24 cellular contexts compared by ENCODE assay signal in the genomic region with DNA sequence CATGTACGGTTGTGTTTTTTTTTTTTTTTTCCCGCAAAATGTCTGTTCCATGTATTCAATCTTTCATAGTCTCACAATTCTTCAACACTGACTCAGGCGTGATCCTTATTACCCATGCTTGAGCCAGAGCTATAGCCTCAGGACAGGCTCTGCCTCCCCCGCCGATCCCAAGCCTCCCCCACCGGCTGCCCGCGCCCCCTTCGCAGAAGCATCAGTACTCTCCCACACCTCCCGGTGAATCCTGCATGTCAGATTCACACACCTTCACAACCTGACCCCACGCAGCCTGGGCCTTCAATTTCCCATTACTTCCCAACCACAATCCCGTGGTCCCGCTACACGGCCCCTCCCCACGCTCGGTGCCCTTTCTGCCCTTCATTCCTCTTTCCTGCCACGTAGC.
"Had no signal": no experiment of that assay in that cellular context is flagged by ENCODE, and none has a peak within 500 bp of the region (broad histone marks: within the 10 kb centered on the region; RNA-seq: fewer than 3 reads in every experiment).

No MANE protein-coding gene starts in this region.

- H3K9me3 Mint-ChIP-seq: memory B cell; naive thymus-derived CD8-positive, alpha-beta T cell; stimulated activated naive B cell treated with anti-CD40 and anti-IgM and Interleukin-4, amounts not matched to agents 10 μg/mL and 1 μg/mL and 100 μg/mL, for 72 hours had no signal

- H3K4me3 ChIP-seq: heart right ventricle, hepatocyte, left ventricle myocardium inferior, lung, ovary, skin epidermis, stomach, thoracic aorta, tibial artery, upper lobe of right lung had no signal

- H3K27me3 ChIP-seq: heart right ventricle, hepatocyte, ovary, stomach, upper lobe of right lung had no signal

- ATAC-seq: heart right ventricle; naive thymus-derived CD8-positive, alpha-beta T cell; right cardiac atrium; sciatic nerve; stimulated activated naive B cell treated with anti-CD40 and anti-IgM and Interleukin-4, amounts not matched to agents 10 μg/mL and 1 μg/mL and 100 μg/mL, for 72 hours; stimulated activated naive CD8-positive, alpha-beta T cell treated with anti-CD3 and anti-CD28 coated beads, Interleukin-15, Interleukin-2, amounts not matched to agents 100 U/mL and 50 U/mL, for 24 hours; upper lobe of right lung had no signal

- H3K36me3 Mint-ChIP-seq: naive thymus-derived CD8-positive, alpha-beta T cell; stimulated activated naive B cell treated with anti-CD40 and anti-IgM and Interleukin-4, amounts not matched to agents 10 μg/mL and 1 μg/mL and 100 μg/mL, for 72 hours had no signal

- H3K4me3 Mint-ChIP-seq: memory B cell; naive thymus-derived CD8-positive, alpha-beta T cell; neural crest cell; stimulated activated naive B cell treated with anti-CD40 and anti-IgM and Interleukin-4, amounts not matched to agents 10 μg/mL and 1 μg/mL and 100 μg/mL, for 72 hours had no signal

- H3K4me1 ChIP-seq: left ventricle myocardium inferior, tibial artery, upper lobe of right lung had no signal

- H3K27ac ChIP-seq: heart right ventricle, hepatocyte, left ventricle myocardium inferior, ovary, skin epidermis, stomach, thoracic aorta, tibial artery, upper lobe of right lung had no signal

- H3K27ac Mint-ChIP-seq: memory B cell; progenitor cell of endocrine pancreas; stimulated activated naive B cell treated with anti-CD40 and anti-IgM and Interleukin-4, amounts not matched to agents 10 μg/mL and 1 μg/mL and 100 μg/mL, for 72 hours had no signal

- H3K9me3 ChIP-seq: heart right ventricle, left ventricle myocardium inferior, ovary, stomach, thoracic aorta, tibial artery, upper lobe of right lung had no signal

- H3K36me3 ChIP-seq: heart right ventricle, left ventricle myocardium inferior, ovary, stomach, thoracic aorta, tibial artery, upper lobe of right lung had no signal

- DNase-seq: heart right ventricle; islet precursor cell; left ventricle myocardium inferior; naive thymus-derived CD8-positive, alpha-beta T cell; ovary; right cardiac atrium; stimulated activated CD4-positive, alpha-beta T cell treated with anti-CD3 and anti-CD28 coated beads, Interleukin-12 subunit alpha, Interleukin-12 subunit beta, amount 100 ng/mL, for 4 hours; stimulated activated CD4-positive, alpha-beta T cell treated with anti-CD3 and anti-CD28 coated beads, Interleukin-15, amount 100 ng/mL, for 24 hours; stimulated activated CD4-positive, alpha-beta T cell treated with anti-CD3 and anti-CD28 coated beads, Interleukin-2, amount 100 ng/mL, for 24 hours; stimulated activated CD4-positive, alpha-beta T cell treated with anti-CD3 and anti-CD28 coated beads, Interleukin-4, amount 100 ng/mL, for 1 hour; stimulated activated naive B cell treated with anti-CD40 and anti-IgM and Interleukin-4, amounts not matched to agents 10 μg/mL and 1 μg/mL and 100 μg/mL, for 72 hours; stimulated activated naive CD8-positive, alpha-beta T cell treated with anti-CD3 and anti-CD28 coated beads, Interleukin-15, Interleukin-2, amounts not matched to agents 100 U/mL and 50 U/mL, for 24 hours; stomach; tibial artery; trophoblast cell; upper lobe of right lung had no signal

- H3K27me3 Mint-ChIP-seq: stimulated activated naive B cell treated with anti-CD40 and anti-IgM and Interleukin-4, amounts not matched to agents 10 μg/mL and 1 μg/mL and 100 μg/mL, for 72 hours had no signal
